In the genomic region with DNA sequence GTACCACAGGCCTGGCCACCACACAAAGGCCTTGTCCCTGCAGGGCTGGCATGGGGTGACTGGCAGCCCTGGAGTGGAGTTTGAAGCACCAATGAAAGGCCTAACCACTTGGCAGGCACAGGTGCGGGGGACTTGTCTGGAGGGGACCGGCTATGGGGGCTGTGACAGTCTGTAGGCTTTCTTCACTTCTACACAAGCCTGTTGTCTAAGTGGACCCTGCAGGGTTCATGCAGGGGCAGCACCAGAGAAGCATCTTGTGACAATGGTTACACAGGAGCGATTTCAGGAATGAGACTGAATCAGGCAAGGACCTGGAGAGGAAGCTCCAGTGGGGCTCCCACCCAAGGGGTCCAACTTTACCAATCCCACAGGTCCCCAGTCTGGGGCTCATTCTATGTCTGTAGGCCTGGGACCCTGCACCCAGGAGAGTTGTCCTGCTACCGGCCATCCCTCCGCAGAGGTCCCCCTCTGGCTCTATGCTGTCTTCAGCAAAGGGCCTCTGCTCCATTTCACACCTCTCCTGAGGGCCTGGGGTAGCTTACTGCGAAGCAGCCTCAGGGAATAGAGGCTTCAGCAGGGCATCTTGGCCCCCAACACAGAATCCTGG, we compare ENCODE assay signal across 14 cellular contexts. TPM values are rescaled to one million over a fixed set of nuclear protein-coding genes. Genes with fewer than 3 reads are reported as not detected.
DNase-seq lines count a peak whose midpoint lies in the region; TF ChIP-seq lines count a peak whose summit lies in the region.
"Had no signal": no experiment of that assay in that cellular context is flagged by ENCODE, and none has a peak within 500 bp of the region (broad histone marks: within the 10 kb centered on the region; RNA-seq: fewer than 3 reads in every experiment).

No MANE protein-coding gene starts in this region.

- H3K18ac ChIP-seq in H9 (ENCODE audit: insufficient read length, low read depth, low read length): no peak overlapping the region

- no peak overlapping the region for H2BK120ac ChIP-seq in H9 (ENCODE audit: low read depth, low read length, poor library complexity, severe bottlenecking)

- H3K4me3 Mint-ChIP-seq in activated T-cell treated with anti-CD3 and anti-CD28 coated beads, Interleukin-2, amount 50 U/mL, for 24 hours: peak overlapping the region; percentile 82
- H3K4me3 Mint-ChIP-seq in H9 (peak overlapping the region in 1 of 2 experiments; percentile 57; a peak in 3 of 5 replicates), nephron progenitor cell (peak overlapping the region; percentile 42)
- H3K4me3 Mint-ChIP-seq in activated T-helper 2 cell treated with anti-CD3 and anti-CD28 coated beads, Interferon-gamma antibody, Interleukin-2, Interleukin-4, amounts not matched to agents 10 μg/mL and 5 μg/mL and 100 μg/mL, durations not matched to agents 14 hours and 24 hours and 36 hours (ENCODE audit: low read depth): peak overlapping the region; percentile 58

- peaks cover 8% of the 10 kb centered on the region; the same call in 1 of the 2 replicates for H3K79me2 ChIP-seq in H9 (ENCODE audit: insufficient read depth, low read length)

- intact Hi-C loops in activated T-helper 2 cell treated with anti-CD3 and anti-CD28 coated beads, Interferon-gamma antibody, Interleukin-2, Interleukin-4, amounts not matched to agents 10 μg/mL and 5 μg/mL and 100 μg/mL, durations not matched to agents 14 hours and 24 hours and 36 hours (cut with micrococcal nuclease): loop anchor here (10.0 kb wide), 1 partner anchor 158 kb away; a partner anchor contains a TSS

- H3T11ph ChIP-seq in H9 (ENCODE audit: low read length): no peak overlapping the region

- H3K56ac ChIP-seq in H9 (ENCODE audit: insufficient read length, low read depth, low read length): no peak overlapping the region

- WGBS in H9 (ENCODE audit: extremely low coverage, insufficient read length, low lambda C conversion rate): no CpG with 5 or more reads among the region's 6 CpGs

- no peak for DNase-seq in activated T-cell treated with anti-CD3 and anti-CD28 coated beads, Interleukin-2, amount 50 U/mL, for 24 hours
- no peak for DNase-seq in activated T-cell treated with anti-CD3 and anti-CD28 coated beads, Interleukin-2, amount 50 U/mL, for 1 hour
- DNase-seq in H9 (peak; percentile 24), nephron progenitor cell (no peak), NCI-H2171 treated with DMSO at 0.1 percent for 48 hours (lab: John Stamatoyannopoulos, UW) (no peak), H4 (ENCODE audit: low spot score) (no peak), RPMI8226 (no peak)
- no peak for DNase-seq in activated T-helper 2 cell treated with anti-CD3 and anti-CD28 coated beads, Interferon-gamma antibody, Interleukin-2, Interleukin-4, amounts not matched to agents 10 μg/mL and 5 μg/mL and 100 μg/mL, durations not matched to agents 14 hours and 24 hours and 36 hours (ENCODE audit: low spot score)
- DNase-seq: central memory CD4-positive, alpha-beta T cell; left colon; NCI-H1417; NCI-H748 treated with DMSO at 0.1 percent for 48 hours; trophoblast cell had no signal

- no peak overlapping the region for H4K8ac ChIP-seq in H9 (replicated peaks; ENCODE audit: insufficient read length, low read depth, low read length)

- no peak overlapping the region for H2AK5ac ChIP-seq in H9 (ENCODE audit: insufficient read length, low read length)

- no peak overlapping the region for H4K91ac ChIP-seq in H9 (ENCODE audit: insufficient read length, low read depth, low read length)

- H3K79me1 ChIP-seq in H9 (ENCODE audit: insufficient read depth, low read depth, low read length, poor library complexity, severe bottlenecking): no peaks in the 10 kb centered on the region

- TF ChIP-seq CTCF in H9 (conservative IDR thresholded peaks at IDR 0.05) (no peak), nephron progenitor cell (IDR thresholded peaks at IDR 0.05) (no peak)

- H3K27ac Mint-ChIP-seq in activated T-cell treated with anti-CD3 and anti-CD28 coated beads, Interleukin-2, amount 50 U/mL, for 24 hours: no peak overlapping the region
- H3K27ac Mint-ChIP-seq in H9: no peak overlapping the region; a peak in 1 of 7 replicates
- peak overlapping the region; percentile 46 for H3K27ac Mint-ChIP-seq in activated T-helper 2 cell treated with anti-CD3 and anti-CD28 coated beads, Interferon-gamma antibody, Interleukin-2, Interleukin-4, amounts not matched to agents 10 μg/mL and 5 μg/mL and 100 μg/mL, durations not matched to agents 14 hours and 24 hours and 36 hours
- no peak overlapping the region for H3K27ac Mint-ChIP-seq in nephron progenitor cell

- no peaks in the 10 kb centered on the region for H3K9me3 ChIP-seq in H9 (ENCODE audit: control insufficient read depth, low read depth, low read length)

- H2BK20ac ChIP-seq in H9 (ENCODE audit: low read depth, low read length, poor library complexity, severe bottlenecking): no peak overlapping the region

- H3K4ac ChIP-seq in H9 (ENCODE audit: low read depth, low read length): no peak overlapping the region

- H2AFZ ChIP-seq in H9 (ENCODE audit: low read length): no peak overlapping the region

- no peak overlapping the region for H4K5ac ChIP-seq in H9 (ENCODE audit: insufficient read length, low read depth, low read length)

- H2BK15ac ChIP-seq in H9 (ENCODE audit: low read depth, low read length): no peak overlapping the region

- no peak overlapping the region for H2BK5ac ChIP-seq in H9 (ENCODE audit: insufficient read length, low read length)

- H3K4me1 ChIP-seq in H9 (ENCODE audit: insufficient read depth, low read length): peaks cover 7% of the 10 kb centered on the region; the same call in 1 of the 2 replicates

- no peaks in the 10 kb centered on the region for H3K27me3 Mint-ChIP-seq in activated T-cell treated with anti-CD3 and anti-CD28 coated beads, Interleukin-2, amount 50 U/mL, for 24 hours
- H3K27me3 Mint-ChIP-seq in H9 (ENCODE audit: low read depth) (no peaks in the 10 kb centered on the region), nephron progenitor cell (ENCODE audit: low read depth, poor library complexity) (no peaks in the 10 kb centered on the region)
- H3K27me3 Mint-ChIP-seq in activated T-helper 2 cell treated with anti-CD3 and anti-CD28 coated beads, Interferon-gamma antibody, Interleukin-2, Interleukin-4, amounts not matched to agents 10 μg/mL and 5 μg/mL and 100 μg/mL, durations not matched to agents 14 hours and 24 hours and 36 hours (ENCODE audit: low read depth): no peaks in the 10 kb centered on the region

- no peak overlapping the region for H2BK12ac ChIP-seq in H9 (ENCODE audit: insufficient read length, low read depth, low read length)

- H3K4me1 Mint-ChIP-seq in activated T-cell treated with anti-CD3 and anti-CD28 coated beads, Interleukin-2, amount 50 U/mL, for 24 hours (ENCODE audit: low read depth): peaks cover 36% of the 10 kb centered on the region
- H3K4me1 Mint-ChIP-seq in H9 (peaks cover 18 to 24% of the 10 kb centered on the region in 2 experiments), nephron progenitor cell (peaks cover 52% of the 10 kb centered on the region)
- peaks cover 28% of the 10 kb centered on the region for H3K4me1 Mint-ChIP-seq in activated T-helper 2 cell treated with anti-CD3 and anti-CD28 coated beads, Interferon-gamma antibody, Interleukin-2, Interleukin-4, amounts not matched to agents 10 μg/mL and 5 μg/mL and 100 μg/mL, durations not matched to agents 14 hours and 24 hours and 36 hours (ENCODE audit: low read depth)

- no peak overlapping the region for H3K4me2 ChIP-seq in H9 (ENCODE audit: insufficient read depth, insufficient read length, low read length)

- no peaks in the 10 kb centered on the region for H3K9me3 Mint-ChIP-seq in activated T-cell treated with anti-CD3 and anti-CD28 coated beads, Interleukin-2, amount 50 U/mL, for 24 hours
- no peaks in the 10 kb centered on the region for H3K9me3 Mint-ChIP-seq in H9
- H3K9me3 Mint-ChIP-seq in activated T-helper 2 cell treated with anti-CD3 and anti-CD28 coated beads, Interferon-gamma antibody, Interleukin-2, Interleukin-4, amounts not matched to agents 10 μg/mL and 5 μg/mL and 100 μg/mL, durations not matched to agents 14 hours and 24 hours and 36 hours: no peaks in the 10 kb centered on the region
- H3K9me3 Mint-ChIP-seq in nephron progenitor cell: no peaks in the 10 kb centered on the region

- no peaks in the 10 kb centered on the region for H3K27me3 ChIP-seq in H9 (ENCODE audit: insufficient read depth, low read length)

- H3K9ac ChIP-seq in H9 (ENCODE audit: extremely low read depth, insufficient read length, low read length): no peak overlapping the region

- H3K23ac ChIP-seq in H9 (ENCODE audit: insufficient read length, low read depth, low read length): no peak overlapping the region

- peaks cover 28% of the 10 kb centered on the region for H3K36me3 Mint-ChIP-seq in activated T-cell treated with anti-CD3 and anti-CD28 coated beads, Interleukin-2, amount 50 U/mL, for 24 hours (ENCODE audit: low read depth)
- H3K36me3 Mint-ChIP-seq in H9 (ENCODE audit: insufficient read depth in 1 of 3, low read depth in 3 of 3) (peaks cover 4 to 10% (median 9%) of the 10 kb centered on the region in 3 experiments), nephron progenitor cell (ENCODE audit: low read depth) (peaks cover 4% of the 10 kb centered on the region)
- peaks cover 11% of the 10 kb centered on the region for H3K36me3 Mint-ChIP-seq in activated T-helper 2 cell treated with anti-CD3 and anti-CD28 coated beads, Interferon-gamma antibody, Interleukin-2, Interleukin-4, amounts not matched to agents 10 μg/mL and 5 μg/mL and 100 μg/mL, durations not matched to agents 14 hours and 24 hours and 36 hours (ENCODE audit: low read depth)

- H4K20me1 ChIP-seq in H9 (ENCODE audit: control insufficient read depth, insufficient read depth, insufficient read length): no peaks in the 10 kb centered on the region

- H3K14ac ChIP-seq in H9 (ENCODE audit: insufficient read depth, low read length): no peak overlapping the region

- H3K27ac ChIP-seq in H9 (ENCODE audit: insufficient read length, low read depth, low read length): no peak overlapping the region

- H3K23me2 ChIP-seq in H9 (ENCODE audit: insufficient read length, low read depth, low read length, poor library complexity, severe bottlenecking): peaks cover 17% of the 10 kb centered on the region

RNA-seq across cellular contexts. Expression of a gene that starts 2.3 kb away (rescaled TPM):
- total RNA-seq in H9 (2021): 3.4 and 3.8 TPM in 2 replicates
- 1.1 and 1.5 TPM in 2 replicates for total RNA-seq in activated T-helper 2 cell treated with anti-CD3 and anti-CD28 coated beads, Interferon-gamma antibody, Interleukin-2, Interleukin-4, amounts not matched to agents 10 μg/mL and 5 μg/mL and 100 μg/mL, durations not matched to agents 14 hours and 24 hours and 36 hours
- total RNA-seq in H4 (2014; rRNA removed; shearing (Covaris generic)): 1.4 and 1.9 TPM in 2 replicates

RNA-seq across cellular contexts. Expression of a gene that starts 4.0 kb away (rescaled TPM):
- total RNA-seq in H9 (2021): 1,400 and 1,442 TPM in 2 replicates
- total RNA-seq in activated T-helper 2 cell treated with anti-CD3 and anti-CD28 coated beads, Interferon-gamma antibody, Interleukin-2, Interleukin-4, amounts not matched to agents 10 μg/mL and 5 μg/mL and 100 μg/mL, durations not matched to agents 14 hours and 24 hours and 36 hours: 1,217 and 1,244 TPM in 2 replicates
- 3,081 and 3,534 TPM in 2 replicates for total RNA-seq in H4 (2014; rRNA removed; shearing (Covaris generic))

RNA-seq across cellular contexts. Expression of a gene that starts 12.4 kb away (rescaled TPM):
- total RNA-seq in H9 (2021): 2.0 and 2.1 TPM in 2 replicates
- total RNA-seq in activated T-helper 2 cell treated with anti-CD3 and anti-CD28 coated beads, Interferon-gamma antibody, Interleukin-2, Interleukin-4, amounts not matched to agents 10 μg/mL and 5 μg/mL and 100 μg/mL, durations not matched to agents 14 hours and 24 hours and 36 hours: 0.57 and 0.91 TPM in 2 replicates
- total RNA-seq in H4 (2014; rRNA removed; shearing (Covaris generic)): not detected in 2 replicates
- total RNA-seq: left colon, smooth muscle cell had no signal

RNA-seq across cellular contexts. Expression of a gene that starts 20.5 kb away (rescaled TPM):
- 2.4 TPM in 2 replicates for total RNA-seq in H9 (2021)
- total RNA-seq in activated T-helper 2 cell treated with anti-CD3 and anti-CD28 coated beads, Interferon-gamma antibody, Interleukin-2, Interleukin-4, amounts not matched to agents 10 μg/mL and 5 μg/mL and 100 μg/mL, durations not matched to agents 14 hours and 24 hours and 36 hours: 0.76 and 2.2 TPM in 2 replicates
- total RNA-seq in H4 (2014; rRNA removed; shearing (Covaris generic)): 1.6 and 5.1 TPM in 2 replicates

RNA-seq across cellular contexts. Expression of a gene that starts 25.3 kb away (rescaled TPM):
- 6.5 and 7.4 TPM in 2 replicates for total RNA-seq in H9 (2021)
- total RNA-seq in activated T-helper 2 cell treated with anti-CD3 and anti-CD28 coated beads, Interferon-gamma antibody, Interleukin-2, Interleukin-4, amounts not matched to agents 10 μg/mL and 5 μg/mL and 100 μg/mL, durations not matched to agents 14 hours and 24 hours and 36 hours: 11.2 and 12.2 TPM in 2 replicates
- total RNA-seq in H4 (2014; rRNA removed; shearing (Covaris generic)): 15.6 and 23.6 TPM in 2 replicates
